In the genomic region with DNA sequence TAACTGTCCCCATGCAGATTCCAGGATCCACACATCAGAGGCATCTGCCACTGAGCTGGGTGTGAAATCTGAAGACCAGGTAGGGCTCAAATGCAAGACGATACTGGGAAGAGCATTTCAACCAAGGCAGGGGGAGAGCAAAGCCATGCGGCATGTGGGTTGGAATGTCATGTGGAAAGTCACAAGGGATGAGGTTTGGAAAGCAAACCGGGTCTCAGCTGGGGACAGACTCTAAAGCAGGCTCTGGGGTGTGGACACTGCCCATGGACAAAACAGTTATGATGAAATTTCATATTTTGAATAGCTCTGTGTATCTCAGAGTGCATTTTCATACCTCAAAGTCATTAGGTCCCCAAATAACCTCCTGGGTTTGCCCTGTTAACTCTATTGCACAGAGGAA, we compare ENCODE assay signal across 24 cellular contexts.
"Had no signal": no experiment of that assay in that cellular context is flagged by ENCODE, and none has a peak within 500 bp of the region (broad histone marks: within the 10 kb centered on the region; RNA-seq: fewer than 3 reads in every experiment).

No MANE protein-coding gene starts in this region.

- H3K27ac ChIP-seq: left lung, pancreas, right atrium auricular region, right lobe of liver, stomach, thoracic aorta, tibial nerve, upper lobe of left lung, vagina had no signal

- DNase-seq: hippocampal formation; kidney glomerular epithelial cell; left cardiac atrium; left lung; mesendoderm; naive B cell; natural killer cell; pancreas; posterior cingulate gyrus; right lobe of liver; stimulated activated CD4-positive, alpha-beta T cell treated with anti-CD3 and anti-CD28 coated beads, Interleukin-12 subunit alpha, Interleukin-12 subunit beta, amount 100 ng/mL, for 4 hours; stimulated activated CD4-positive, alpha-beta T cell treated with anti-CD3 and anti-CD28 coated beads, Interleukin-15, amount 100 ng/mL, for 24 hours; stimulated activated CD4-positive, alpha-beta T cell treated with anti-CD3 and anti-CD28 coated beads, Interleukin-2, amount 100 ng/mL, for 24 hours; stimulated activated CD4-positive, alpha-beta T cell treated with anti-CD3 and anti-CD28 coated beads, Interleukin-4, amount 100 ng/mL, for 1 hour; stimulated activated naive B cell treated with anti-CD40 and anti-IgM and Interleukin-4, amounts not matched to agents 10 μg/mL and 1 μg/mL and 100 μg/mL, for 72 hours; stimulated activated naive CD8-positive, alpha-beta T cell treated with anti-CD3 and anti-CD28 coated beads, Interleukin-15, Interleukin-2, amounts not matched to agents 100 U/mL and 50 U/mL, for 24 hours; stomach; upper lobe of left lung had no signal

- H3K27me3 ChIP-seq: left lung, pancreas, right atrium auricular region, right lobe of liver, tibial nerve, upper lobe of left lung, vagina had no signal

- H3K36me3 ChIP-seq: left lung, pancreas, right atrium auricular region, right lobe of liver, stomach, thoracic aorta, tibial nerve, upper lobe of left lung, vagina had no signal

- H3K4me1 ChIP-seq: left lung, pancreas, right atrium auricular region, right lobe of liver, stomach, tibial nerve, upper lobe of left lung had no signal

- H3K9me3 ChIP-seq: left lung, pancreas, right atrium auricular region, right lobe of liver, stomach, thoracic aorta, tibial nerve, upper lobe of left lung, vagina had no signal

- H3K4me3 ChIP-seq: left lung, lung, pancreas, right atrium auricular region, right lobe of liver, skin epidermis, stomach, thoracic aorta, tibial nerve, upper lobe of left lung, vagina had no signal

- ATAC-seq: left cardiac atrium; left lung; natural killer cell; pancreas; right lobe of liver; stimulated activated naive B cell treated with anti-CD40 and anti-IgM and Interleukin-4, amounts not matched to agents 10 μg/mL and 1 μg/mL and 100 μg/mL, for 72 hours; stimulated activated naive CD8-positive, alpha-beta T cell treated with anti-CD3 and anti-CD28 coated beads, Interleukin-15, Interleukin-2, amounts not matched to agents 100 U/mL and 50 U/mL, for 24 hours had no signal
